ENCODE assay signal across 22 cellular contexts in genomic region chr6:56143796-56144195, GRCh38.
"Had no signal": no experiment of that assay in that cellular context is flagged by ENCODE, and none has a peak within 500 bp of the region (broad histone marks: within the 10 kb centered on the region; RNA-seq: fewer than 3 reads in every experiment).

No MANE protein-coding gene starts in this region.

- H3K27me3 ChIP-seq: body of pancreas, dorsolateral prefrontal cortex, esophagus squamous epithelium, gastroesophageal sphincter, neutrophil, thyroid gland had no signal

- H3K27ac ChIP-seq: body of pancreas, dorsolateral prefrontal cortex, esophagus squamous epithelium, gastroesophageal sphincter, neutrophil, parathyroid adenoma, thyroid gland had no signal

- H3K4me3 ChIP-seq: body of pancreas, dorsolateral prefrontal cortex, esophagus squamous epithelium, gastroesophageal sphincter, thyroid gland had no signal

- H3K36me3 ChIP-seq: esophagus squamous epithelium, neutrophil, thyroid gland had no signal

- H2AFZ ChIP-seq: parathyroid adenoma had no signal

- H3K4me1 ChIP-seq: body of pancreas, esophagus squamous epithelium, parathyroid adenoma, thyroid gland had no signal

- DNase-seq: activated CD4-positive, alpha-beta memory T cell treated with anti-CD3 and anti-CD28 coated beads, Interleukin-2, amount 10 ng/mL, durations not matched to agents 7 days and 5 days; activated CD4-positive, alpha-beta T cell treated with anti-CD3 and anti-CD28 coated beads for 48 hours; activated CD4-positive, CD25-positive, alpha-beta regulatory T cell; activated effector memory CD4-positive, alpha-beta T cell treated with Interleukin-2 at 50 U/mL for 16 hours; activated naive CD4-positive, alpha-beta T cell treated with anti-CD3 and anti-CD28 coated beads for 36 hours; activated T-cell treated with anti-CD3 and anti-CD28 coated beads, Interleukin-2, amount 50 U/mL, for 72 hours; body of pancreas; caudate nucleus; dorsolateral prefrontal cortex; effector memory CD8-positive, alpha-beta T cell; esophagus squamous epithelium; head of caudate nucleus; hypothalamus; left ventricle myocardium superior; right cardiac atrium; stimulated activated CD4-positive, alpha-beta T cell treated with anti-CD3 and anti-CD28 coated beads, Interleukin-12 subunit alpha, Interleukin-12 subunit beta, amount 100 ng/mL, for 4 hours; substantia nigra; T-helper 2 cell; thyroid gland had no signal

- H3K9me3 ChIP-seq: body of pancreas, esophagus squamous epithelium, gastroesophageal sphincter, neutrophil, thyroid gland had no signal

- H3K79me2 ChIP-seq: parathyroid adenoma had no signal
